ENCODE assay signal across 11 cellular contexts in the genomic region with DNA sequence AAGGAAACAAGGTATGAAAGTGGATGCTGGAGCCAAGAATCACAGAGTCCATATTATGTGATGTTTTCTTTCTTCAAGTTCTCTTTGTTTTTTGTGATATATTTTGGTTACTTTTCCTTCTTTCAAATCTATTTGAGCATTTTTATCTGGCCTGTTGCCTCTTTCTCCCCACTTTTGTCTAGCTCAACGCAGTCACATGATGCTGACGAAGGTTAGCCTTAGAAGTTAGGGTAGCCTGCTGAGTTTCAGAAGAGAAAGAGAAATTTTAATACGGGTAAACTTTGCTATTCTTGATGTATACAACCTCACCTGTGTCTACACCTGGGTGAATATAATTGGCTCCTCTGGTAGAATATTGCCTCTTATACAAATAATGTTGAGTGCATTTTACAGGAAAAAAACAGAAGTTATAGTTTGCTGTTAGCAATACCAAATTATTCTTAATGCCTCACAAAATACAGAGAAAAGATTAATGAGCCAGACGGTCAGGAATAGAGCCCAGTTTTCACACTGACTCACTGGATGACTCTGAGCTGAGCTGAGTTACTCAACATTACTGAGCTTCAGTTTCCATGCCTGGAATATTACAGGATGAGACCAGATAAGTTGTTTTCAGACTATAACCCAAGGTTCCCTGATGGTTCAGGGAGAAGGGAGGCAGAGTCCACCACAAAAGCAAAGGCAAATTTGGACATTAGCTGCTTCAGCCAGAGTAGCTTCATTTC.
DNase-seq lines count a peak whose midpoint lies in the region; ATAC-seq, FAIRE-seq and TF ChIP-seq lines count a peak whose summit lies in the region.
"Had no signal": no experiment of that assay in that cellular context is flagged by ENCODE, and none has a peak within 500 bp of the region (broad histone marks: within the 10 kb centered on the region; RNA-seq: fewer than 3 reads in every experiment).

No MANE protein-coding gene starts in this region.

- H2AFZ ChIP-seq in smooth muscle cell (ENCODE audit: low read depth), result peak overlapping the region; percentile 16

- 38% methylated on average over 4 of the region's 4 CpGs for WGBS in smooth muscle cell (ENCODE audit: low lambda C conversion rate)

- no peak for TF ChIP-seq CTCF in smooth muscle cell (IDR thresholded peaks at IDR 0.05; ENCODE audit: borderline replicate concordance, insufficient read depth, poor library complexity, severe bottlenecking)

- H3K27me3 Mint-ChIP-seq in stimulated activated memory B cell treated with anti-CD40 and anti-IgM and Interleukin-4, amounts not matched to agents 10 μg/mL and 1 μg/mL and 100 μg/mL, for 72 hours, result no peaks in the 10 kb centered on the region
- H3K27me3 Mint-ChIP-seq: activated B cell treated with CpG ODN at 0.5 μM for 24 hours had no signal

- peak overlapping the region; percentile 23 for H3K4me2 ChIP-seq in smooth muscle cell

- no peak overlapping the region for H3K27ac Mint-ChIP-seq in stimulated activated memory B cell treated with anti-CD40 and anti-IgM and Interleukin-4, amounts not matched to agents 10 μg/mL and 1 μg/mL and 100 μg/mL, for 72 hours
- H3K27ac Mint-ChIP-seq: activated B cell treated with CpG ODN at 0.5 μM for 24 hours had no signal

- no peaks in the 10 kb centered on the region for H3K27me3 ChIP-seq in smooth muscle cell (ENCODE audit: low read depth)

- no peak for TF ChIP-seq POLR2A in H54 (IDR thresholded peaks at IDR 0.05; ENCODE audit: low read depth, low read length)

- H3K4me1 ChIP-seq in smooth muscle cell (ENCODE audit: low read depth), result no peaks in the 10 kb centered on the region

- H3K27ac ChIP-seq in smooth muscle cell (ENCODE audit: low read depth), result peak overlapping the region; percentile 76

- H3K79me2 ChIP-seq in smooth muscle cell (ENCODE audit: low read depth), result no peaks in the 10 kb centered on the region

- no peaks in the 10 kb centered on the region for H4K20me1 ChIP-seq in smooth muscle cell (ENCODE audit: low read depth)

- no peak overlapping the region for H3K4me3 ChIP-seq in smooth muscle cell

- no peaks in the 10 kb centered on the region for H3K9me3 ChIP-seq in smooth muscle cell (replicated peaks; ENCODE audit: low read depth)

- H3K36me3 Mint-ChIP-seq in stimulated activated memory B cell treated with anti-CD40 and anti-IgM and Interleukin-4, amounts not matched to agents 10 μg/mL and 1 μg/mL and 100 μg/mL, for 72 hours, result no peaks in the 10 kb centered on the region

- peak; percentile 87 for FAIRE-seq in H54 (lab: Jason Lieb, UNC)
- FAIRE-seq: colon had no signal

- no peaks in the 10 kb centered on the region for H3K4me1 Mint-ChIP-seq in stimulated activated memory B cell treated with anti-CD40 and anti-IgM and Interleukin-4, amounts not matched to agents 10 μg/mL and 1 μg/mL and 100 μg/mL, for 72 hours
- H3K4me1 Mint-ChIP-seq: activated B cell treated with CpG ODN at 0.5 μM for 24 hours had no signal

- no peaks in the 10 kb centered on the region for H3K36me3 ChIP-seq in smooth muscle cell (ENCODE audit: low read depth)

- DNase-seq in H54 (ENCODE audit: insufficient read length, low spot score) (peak; percentile 35), fibroblast of the conjunctiva (ENCODE audit: low read depth) (peak; percentile 48), smooth muscle cell (lab: John Stamatoyannopoulos, UW; ENCODE audit: unreplicated experiment) (no peak), mesenteric fat pad (ENCODE audit: low spot score) (no peak)
- no peak for DNase-seq in stimulated activated naive CD8-positive, alpha-beta T cell treated with anti-CD3 and anti-CD28 coated beads, Interleukin-15, Interleukin-2, amounts not matched to agents 100 U/mL and 50 U/mL, for 24 hours
- DNase-seq: activated B cell treated with CpG ODN at 0.5 μM for 24 hours, DMS79 treated with DMSO at 0.1 percent for 48 hours, hypothalamus had no signal

- peak; percentile 96 for ATAC-seq in SK-N-SH treated with all-trans-retinoic acid at 6 μM for 48 hours
- ATAC-seq in stimulated activated naive CD8-positive, alpha-beta T cell treated with anti-CD3 and anti-CD28 coated beads, Interleukin-15, Interleukin-2, amounts not matched to agents 100 U/mL and 50 U/mL, for 24 hours, result no peak
- ATAC-seq in stimulated activated memory B cell treated with anti-CD40 and anti-IgM and Interleukin-4, amounts not matched to agents 10 μg/mL and 1 μg/mL and 100 μg/mL, for 72 hours, result no peak

- H3K4me3 Mint-ChIP-seq in stimulated activated memory B cell treated with anti-CD40 and anti-IgM and Interleukin-4, amounts not matched to agents 10 μg/mL and 1 μg/mL and 100 μg/mL, for 72 hours, result no peak overlapping the region
- H3K4me3 Mint-ChIP-seq: activated B cell treated with CpG ODN at 0.5 μM for 24 hours had no signal

- H3K9me3 Mint-ChIP-seq in stimulated activated memory B cell treated with anti-CD40 and anti-IgM and Interleukin-4, amounts not matched to agents 10 μg/mL and 1 μg/mL and 100 μg/mL, for 72 hours, result no peaks in the 10 kb centered on the region
- H3K9me3 Mint-ChIP-seq: activated B cell treated with CpG ODN at 0.5 μM for 24 hours had no signal

- H3F3A ChIP-seq in smooth muscle cell (ENCODE audit: low read depth), result peaks cover 6% of the 10 kb centered on the region

- H3K9ac ChIP-seq in smooth muscle cell (ENCODE audit: low read depth), result peak overlapping the region; percentile 8

TF ChIP-seq in SK-N-SH treated with all-trans-retinoic acid at 6 μM for 48 hours, 23 proteins besides CTCF, POLR2A, EP300 and RAD21 (continues in another document):
- TF ChIP-seq, protein P1, sequence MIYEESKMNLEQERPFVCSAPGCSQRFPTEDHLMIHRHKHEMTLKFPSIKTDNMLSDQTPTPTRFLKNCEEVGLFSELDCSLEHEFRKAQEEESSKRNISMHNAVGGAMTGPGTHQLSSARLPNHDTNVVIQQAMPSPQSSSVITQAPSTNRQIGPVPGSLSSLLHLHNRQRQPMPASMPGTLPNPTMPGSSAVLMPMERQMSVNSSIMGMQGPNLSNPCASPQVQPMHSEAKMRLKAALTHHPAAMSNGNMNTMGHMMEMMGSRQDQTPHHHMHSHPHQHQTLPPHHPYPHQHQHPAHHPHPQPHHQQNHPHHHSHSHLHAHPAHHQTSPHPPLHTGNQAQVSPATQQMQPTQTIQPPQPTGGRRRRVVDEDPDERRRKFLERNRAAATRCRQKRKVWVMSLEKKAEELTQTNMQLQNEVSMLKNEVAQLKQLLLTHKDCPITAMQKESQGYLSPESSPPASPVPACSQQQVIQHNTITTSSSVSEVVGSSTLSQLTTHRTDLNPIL (CRISPR knock-in tag; IDR thresholded peaks at IDR 0.05; ENCODE audit: low read depth), result no peak
- TF ChIP-seq, protein P2, sequence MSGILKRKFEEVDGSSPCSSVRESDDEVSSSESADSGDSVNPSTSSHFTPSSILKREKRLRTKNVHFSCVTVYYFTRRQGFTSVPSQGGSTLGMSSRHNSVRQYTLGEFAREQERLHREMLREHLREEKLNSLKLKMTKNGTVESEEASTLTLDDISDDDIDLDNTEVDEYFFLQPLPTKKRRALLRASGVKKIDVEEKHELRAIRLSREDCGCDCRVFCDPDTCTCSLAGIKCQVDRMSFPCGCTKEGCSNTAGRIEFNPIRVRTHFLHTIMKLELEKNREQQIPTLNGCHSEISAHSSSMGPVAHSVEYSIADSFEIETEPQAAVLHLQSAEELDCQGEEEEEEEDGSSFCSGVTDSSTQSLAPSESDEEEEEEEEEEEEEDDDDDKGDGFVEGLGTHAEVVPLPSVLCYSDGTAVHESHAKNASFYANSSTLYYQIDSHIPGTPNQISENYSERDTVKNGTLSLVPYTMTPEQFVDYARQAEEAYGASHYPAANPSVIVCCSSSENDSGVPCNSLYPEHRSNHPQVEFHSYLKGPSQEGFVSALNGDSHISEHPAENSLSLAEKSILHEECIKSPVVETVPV (CRISPR knock-in tag; IDR thresholded peaks at IDR 0.05), result no peak
- TF ChIP-seq OSR1 (CRISPR knock-in tag; IDR thresholded peaks at IDR 0.05), result no peak
- TF ChIP-seq ZC3H10 (CRISPR knock-in tag; IDR thresholded peaks at IDR 0.05), result no peak
- TF ChIP-seq ZNF70 (CRISPR knock-in tag; IDR thresholded peaks at IDR 0.05), result no peak
- TF ChIP-seq SNAI2 (CRISPR knock-in tag; IDR thresholded peaks at IDR 0.05), result no peak
- no peak for TF ChIP-seq GLIS3 (CRISPR knock-in tag; IDR thresholded peaks at IDR 0.05)
- TF ChIP-seq, protein P3, sequence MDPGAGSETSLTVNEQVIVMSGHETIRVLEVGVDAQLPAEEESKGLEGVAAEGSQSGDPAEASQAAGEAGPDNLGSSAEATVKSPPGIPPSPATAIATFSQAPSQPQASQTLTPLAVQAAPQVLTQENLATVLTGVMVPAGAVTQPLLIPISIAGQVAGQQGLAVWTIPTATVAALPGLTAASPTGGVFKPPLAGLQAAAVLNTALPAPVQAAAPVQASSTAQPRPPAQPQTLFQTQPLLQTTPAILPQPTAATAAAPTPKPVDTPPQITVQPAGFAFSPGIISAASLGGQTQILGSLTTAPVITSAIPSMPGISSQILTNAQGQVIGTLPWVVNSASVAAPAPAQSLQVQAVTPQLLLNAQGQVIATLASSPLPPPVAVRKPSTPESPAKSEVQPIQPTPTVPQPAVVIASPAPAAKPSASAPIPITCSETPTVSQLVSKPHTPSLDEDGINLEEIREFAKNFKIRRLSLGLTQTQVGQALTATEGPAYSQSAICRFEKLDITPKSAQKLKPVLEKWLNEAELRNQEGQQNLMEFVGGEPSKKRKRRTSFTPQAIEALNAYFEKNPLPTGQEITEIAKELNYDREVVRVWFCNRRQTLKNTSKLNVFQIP (CRISPR knock-in tag; IDR thresholded peaks at IDR 0.05; ENCODE audit: borderline replicate concordance, low read depth), result no peak
- no peak for TF ChIP-seq ZFP30 (CRISPR knock-in tag; IDR thresholded peaks at IDR 0.05)
- no peak for TF ChIP-seq ARNTL (CRISPR knock-in tag; IDR thresholded peaks at IDR 0.05; ENCODE audit: borderline replicate concordance, low read depth)

Comparison
In these comparisons a context has a peak if more than half of its experiments do, and no peak if none do; other contexts are left out.
1. DNase-seq: peak in H54 (single experiment) and fibroblast of the conjunctiva (single experiment); none in smooth muscle cell (single experiment), stimulated activated naive CD8-positive, alpha-beta T cell treated with anti-CD3 and anti-CD28 coated beads, Interleukin-15, Interleukin-2, amounts not matched to agents 100 U/mL and 50 U/mL, for 24 hours (single experiment) and mesenteric fat pad (single experiment).